Comparison of ENCODE assay signal across 1 cellular context in genomic region chr9:128771745-128772519, GRCh38.
A peak's percentile ranks its signal among the peaks of the same experiment; 100 is the strongest.
TF ChIP-seq lines count a peak whose summit lies in the region.

TSS of gene ZER1 (minus strand) at chr9:128771927. CDS start at chr9:128755565, 16,362 bp downstream.

TF ChIP-seq in K562, 482 proteins besides CTCF, POLR2A, EP300 and RAD21 (continued from another document and continues in another):
- TF ChIP-seq HES1 (IDR thresholded peaks at IDR 0.05; ENCODE audit: low read depth) (no peak), ZBTB7A (IDR thresholded peaks at IDR 0.05; ENCODE audit: borderline replicate concordance, control insufficient read depth, low read depth, low read length) (peak; percentile 33; the same call in 1 of the 2 replicates), HINFP (tag; conservative IDR thresholded peaks at IDR 0.05; ENCODE audit: low read depth) (no peak), FOXJ3 (CRISPR knock-in tag; IDR thresholded peaks at IDR 0.05) (no peak), HLTF (IDR thresholded peaks at IDR 0.05) (no peak), KDM2B (CRISPR knock-in tag; IDR thresholded peaks at IDR 0.05) (0 out of 2 replicates have a peak, but pooled peaks have one; percentile 52), STAT5B (CRISPR knock-in tag; IDR thresholded peaks at IDR 0.05) (no peak), NFYB (IDR thresholded peaks at IDR 0.05; ENCODE audit: extremely low read depth, insufficient read length) (no peak), ZNF766 (CRISPR knock-in tag; conservative IDR thresholded peaks at IDR 0.05) (0 out of 2 replicates have a peak, but pooled peaks have one; percentile 29), ZNF398 (CRISPR knock-in tag; IDR thresholded peaks at IDR 0.05) (no peak), PBX2 (CRISPR knock-in tag; IDR thresholded peaks at IDR 0.05; ENCODE audit: low read depth) (peak; percentile 3; the same call in 1 of the 2 replicates), PBX2 (tag; conservative IDR thresholded peaks at IDR 0.05; ENCODE audit: low read depth) (no peak), XRCC4 (IDR thresholded peaks at IDR 0.05; ENCODE audit: extremely low read depth, insufficient read depth, insufficient read length) (no peak), LARP7 (IDR thresholded peaks at IDR 0.05) (no peak), MTA3 (IDR thresholded peaks at IDR 0.05; ENCODE audit: borderline replicate concordance) (peak; percentile 96), HMGN3 (IDR thresholded peaks at IDR 0.05; ENCODE audit: borderline replicate concordance, extremely low read depth, insufficient read length, low read depth, low read length) (peak; percentile 59), CCAR2 (IDR thresholded peaks at IDR 0.05; ENCODE audit: low read depth, low read length) (no peak), ZNF644 (tag; IDR thresholded peaks at IDR 0.05; ENCODE audit: low read depth) (no peak), ZNF445 (CRISPR knock-in tag; IDR thresholded peaks at IDR 0.05; ENCODE audit: low read depth) (no peak), HCFC1 (IDR thresholded peaks at IDR 0.05; ENCODE audit: low read depth, low read length) (peak; percentile 84), HMG20A (CRISPR knock-in tag; conservative IDR thresholded peaks at IDR 0.05) (no peak), ZNF780A (CRISPR knock-in tag; IDR thresholded peaks at IDR 0.05) (no peak), ZFP91 (CRISPR knock-in tag; IDR thresholded peaks at IDR 0.05) (no peak), PKNOX1 (IDR thresholded peaks at IDR 0.05) (peak; percentile 58), THRB (CRISPR knock-in tag; conservative IDR thresholded peaks at IDR 0.05) (no peak), MYBL2 (IDR thresholded peaks at IDR 0.05; ENCODE audit: low read depth) (no peak), MYBL2 (CRISPR knock-in tag; IDR thresholded peaks at IDR 0.05; ENCODE audit: borderline replicate concordance) (no peak), THRA (IDR thresholded peaks at IDR 0.05) (no peak), FOXP4 (CRISPR knock-in tag; IDR thresholded peaks at IDR 0.05; ENCODE audit: borderline replicate concordance) (peak; percentile 72; the same call in 1 of the 2 replicates), MITF (IDR thresholded peaks at IDR 0.05) (no peak), MLLT1 (IDR thresholded peaks at IDR 0.05) (no peak), CREB3L1 (IDR thresholded peaks at IDR 0.05; ENCODE audit: borderline replicate concordance, low read depth) (peak; percentile 64; the same call in 1 of the 2 replicates), SIN3A (IDR thresholded peaks at IDR 0.05; ENCODE audit: borderline replicate concordance in 2 of 2, control insufficient read depth in 1 of 2, low read depth in 2 of 2, low read length in 2 of 2) (peak in 1 of 2 experiments; percentile 87; a peak in 1 of 4 replicates), COPS2 (conservative IDR thresholded peaks at IDR 0.05) (no peak), MEF2A (IDR thresholded peaks at IDR 0.05; ENCODE audit: control insufficient read depth, low read depth, low read length) (peak; percentile 65), ETS1 (conservative IDR thresholded peaks at IDR 0.05; ENCODE audit: control insufficient read depth, low read depth, low read length) (peak; percentile 70)
